Comparison of ENCODE assay signal across 1 cellular context in genomic region chr5:168624850-168625357, GRCh38.
TF ChIP-seq lines count a peak whose summit lies in the region.

No MANE protein-coding gene starts in this region.

TF ChIP-seq in HepG2, 621 proteins besides CTCF, POLR2A, EP300 and RAD21 (continued from another document and continues in another):
- TF ChIP-seq MAZ (IDR thresholded peaks at IDR 0.05; ENCODE audit: borderline replicate concordance, low read depth, low read length) = no peak
- 0 out of 2 replicates have a peak, but pooled peaks have one; percentile 19 for TF ChIP-seq MAZ (CRISPR knock-in tag; IDR thresholded peaks at IDR 0.05; ENCODE audit: low read depth)
- peak; percentile 85 for TF ChIP-seq NR2F6 (IDR thresholded peaks at IDR 0.05)
- TF ChIP-seq NR2F6 (CRISPR knock-in tag; IDR thresholded peaks at IDR 0.05) = peak; percentile 75
- TF ChIP-seq ZNF776 (CRISPR knock-in tag; IDR thresholded peaks at IDR 0.05) = no peak
- no peak for TF ChIP-seq ZNF207 (IDR thresholded peaks at IDR 0.05; ENCODE audit: borderline replicate concordance)
- TF ChIP-seq, protein P1, sequence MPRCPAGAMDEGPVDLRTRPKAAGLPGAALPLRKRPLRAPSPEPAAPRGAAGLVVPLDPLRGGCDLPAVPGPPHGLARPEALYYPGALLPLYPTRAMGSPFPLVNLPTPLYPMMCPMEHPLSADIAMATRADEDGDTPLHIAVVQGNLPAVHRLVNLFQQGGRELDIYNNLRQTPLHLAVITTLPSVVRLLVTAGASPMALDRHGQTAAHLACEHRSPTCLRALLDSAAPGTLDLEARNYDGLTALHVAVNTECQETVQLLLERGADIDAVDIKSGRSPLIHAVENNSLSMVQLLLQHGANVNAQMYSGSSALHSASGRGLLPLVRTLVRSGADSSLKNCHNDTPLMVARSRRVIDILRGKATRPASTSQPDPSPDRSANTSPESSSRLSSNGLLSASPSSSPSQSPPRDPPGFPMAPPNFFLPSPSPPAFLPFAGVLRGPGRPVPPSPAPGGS (CRISPR knock-in tag; IDR thresholded peaks at IDR 0.05) = 0 out of 2 replicates have a peak, but pooled peaks have one; percentile 33
- 0 out of 2 replicates have a peak, but pooled peaks have one; percentile 45 for TF ChIP-seq ARNTL (CRISPR knock-in tag; IDR thresholded peaks at IDR 0.05)
- TF ChIP-seq ZNF670 (CRISPR knock-in tag; IDR thresholded peaks at IDR 0.05; ENCODE audit: borderline replicate concordance) = peak; percentile 77; the same call in 1 of the 2 replicates
- TF ChIP-seq TCF12 (IDR thresholded peaks at IDR 0.05) = no peak
- TF ChIP-seq TCF12 (CRISPR knock-in tag; IDR thresholded peaks at IDR 0.05) = peak; percentile 21; the same call in 1 of the 2 replicates
- 0 out of 2 replicates have a peak, but pooled peaks have one; percentile 5 for TF ChIP-seq NR2C2 (CRISPR knock-in tag; IDR thresholded peaks at IDR 0.05; ENCODE audit: borderline replicate concordance)
- TF ChIP-seq CHD4 (IDR thresholded peaks at IDR 0.05; ENCODE audit: borderline replicate concordance, low read length) = peak; percentile 78
- TF ChIP-seq ZBTB1 (CRISPR knock-in tag; IDR thresholded peaks at IDR 0.05; ENCODE audit: borderline replicate concordance) = no peak
- peak; percentile 50; the same call in 1 of the 2 replicates for TF ChIP-seq ZNF142 (CRISPR knock-in tag; IDR thresholded peaks at IDR 0.05)
- peak; percentile 89 for TF ChIP-seq HMG20A (CRISPR knock-in tag; IDR thresholded peaks at IDR 0.05; ENCODE audit: borderline replicate concordance)
- TF ChIP-seq FOXO1 (CRISPR knock-in tag; IDR thresholded peaks at IDR 0.05) = peak; percentile 81
- TF ChIP-seq HMGXB4 (CRISPR knock-in tag; IDR thresholded peaks at IDR 0.05; ENCODE audit: borderline replicate concordance in 1 of 2, low read depth in 1 of 2) = 0 out of 4 replicates have a peak, but pooled peaks of 1 of the 2 experiments have one; percentile 34
- peak; percentile 48; the same call in 1 of the 2 replicates for TF ChIP-seq SMC3 (IDR thresholded peaks at IDR 0.05; ENCODE audit: low read length)
- no peak for TF ChIP-seq TEAD3 (CRISPR knock-in tag; optimal IDR thresholded peaks at IDR 0.05; ENCODE audit: borderline replicate concordance)
- TF ChIP-seq HDAC1 (CRISPR knock-in tag; IDR thresholded peaks at IDR 0.05) = peak; percentile 89
- TF ChIP-seq, protein P2, sequence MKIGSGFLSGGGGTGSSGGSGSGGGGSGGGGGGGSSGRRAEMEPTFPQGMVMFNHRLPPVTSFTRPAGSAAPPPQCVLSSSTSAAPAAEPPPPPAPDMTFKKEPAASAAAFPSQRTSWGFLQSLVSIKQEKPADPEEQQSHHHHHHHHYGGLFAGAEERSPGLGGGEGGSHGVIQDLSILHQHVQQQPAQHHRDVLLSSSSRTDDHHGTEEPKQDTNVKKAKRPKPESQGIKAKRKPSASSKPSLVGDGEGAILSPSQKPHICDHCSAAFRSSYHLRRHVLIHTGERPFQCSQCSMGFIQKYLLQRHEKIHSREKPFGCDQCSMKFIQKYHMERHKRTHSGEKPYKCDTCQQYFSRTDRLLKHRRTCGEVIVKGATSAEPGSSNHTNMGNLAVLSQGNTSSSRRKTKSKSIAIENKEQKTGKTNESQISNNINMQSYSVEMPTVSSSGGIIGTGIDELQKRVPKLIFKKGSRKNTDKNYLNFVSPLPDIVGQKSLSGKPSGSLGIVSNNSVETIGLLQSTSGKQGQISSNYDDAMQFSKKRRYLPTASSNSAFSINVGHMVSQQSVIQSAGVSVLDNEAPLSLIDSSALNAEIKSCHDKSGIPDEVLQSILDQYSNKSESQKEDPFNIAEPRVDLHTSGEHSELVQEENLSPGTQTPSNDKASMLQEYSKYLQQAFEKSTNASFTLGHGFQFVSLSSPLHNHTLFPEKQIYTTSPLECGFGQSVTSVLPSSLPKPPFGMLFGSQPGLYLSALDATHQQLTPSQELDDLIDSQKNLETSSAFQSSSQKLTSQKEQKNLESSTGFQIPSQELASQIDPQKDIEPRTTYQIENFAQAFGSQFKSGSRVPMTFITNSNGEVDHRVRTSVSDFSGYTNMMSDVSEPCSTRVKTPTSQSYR (CRISPR knock-in tag; IDR thresholded peaks at IDR 0.05; ENCODE audit: borderline replicate concordance) = peak; percentile 58; the same call in 1 of the 2 replicates
- 0 out of 2 replicates have a peak, but pooled peaks have one; percentile 74 for TF ChIP-seq HOXD1 (CRISPR knock-in tag; IDR thresholded peaks at IDR 0.05)
- TF ChIP-seq SMYD3 (CRISPR knock-in tag; IDR thresholded peaks at IDR 0.05) = 0 out of 2 replicates have a peak, but pooled peaks have one; percentile 42
- 0 out of 2 replicates have a peak, but pooled peaks have one; percentile 32 for TF ChIP-seq ZNF232 (CRISPR knock-in tag; IDR thresholded peaks at IDR 0.05; ENCODE audit: borderline replicate concordance)
- peak; percentile 72; the same call in 1 of the 2 replicates for TF ChIP-seq HNF4G (IDR thresholded peaks at IDR 0.05; ENCODE audit: borderline replicate concordance, low read depth, low read length)
- no peak for TF ChIP-seq HNF4G (CRISPR knock-in tag; IDR thresholded peaks at IDR 0.05; ENCODE audit: borderline replicate concordance, low read depth)
- peak; percentile 72 for TF ChIP-seq RERE (CRISPR knock-in tag; IDR thresholded peaks at IDR 0.05; ENCODE audit: low read depth)
- 0 out of 2 replicates have a peak, but pooled peaks have one; percentile 60 for TF ChIP-seq NCOA1 (CRISPR knock-in tag; IDR thresholded peaks at IDR 0.05)
- peak; percentile 62; the same call in 1 of the 2 replicates for TF ChIP-seq ATF2 (CRISPR knock-in tag; IDR thresholded peaks at IDR 0.05)
- peak; percentile 85; the same call in 1 of the 2 replicates for TF ChIP-seq SALL1 (CRISPR knock-in tag; IDR thresholded peaks at IDR 0.05)
- peak; percentile 91 for TF ChIP-seq HDAC2 (CRISPR knock-in tag; IDR thresholded peaks at IDR 0.05)
- TF ChIP-seq TARDBP (CRISPR knock-in tag; IDR thresholded peaks at IDR 0.05) = peak; percentile 76
- no peak for TF ChIP-seq ZBTB37 (CRISPR knock-in tag; IDR thresholded peaks at IDR 0.05)
